In the genomic region with DNA sequence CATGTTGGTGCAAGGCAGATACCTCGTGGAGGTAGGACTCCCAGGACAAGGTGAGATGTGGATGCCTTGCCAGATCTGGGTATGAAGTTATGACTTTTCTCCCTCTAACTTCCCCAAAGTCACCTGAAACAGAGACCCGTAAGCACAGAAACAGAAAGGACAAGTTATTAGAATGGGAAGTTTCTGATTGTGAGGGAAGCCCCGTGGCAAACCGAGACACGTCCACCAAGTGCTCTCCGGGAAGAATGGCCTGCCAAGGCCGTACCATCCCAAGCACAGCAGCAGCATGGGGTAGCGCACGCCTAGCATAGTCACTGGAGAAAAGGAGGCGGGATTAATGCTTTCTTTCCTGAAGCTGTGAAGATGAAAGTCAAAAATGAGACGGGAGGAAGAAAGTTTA, we compare ENCODE assay signal across 17 cellular contexts.
DNase-seq lines count a peak whose midpoint lies in the region; ATAC-seq, FAIRE-seq and TF ChIP-seq lines count a peak whose summit lies in the region.
"Had no signal": no experiment of that assay in that cellular context is flagged by ENCODE, and none has a peak within 500 bp of the region (broad histone marks: within the 10 kb centered on the region; RNA-seq: fewer than 3 reads in every experiment).

No MANE protein-coding gene starts in this region.

- intact Hi-C loops in GM12878 (cut with micrococcal nuclease; ENCODE audit: unreplicated experiment) (no loop called here), tibial artery (cut with DNase I; ENCODE audit: low total_unique reads) (no loop called here)

- RAD21 ChIA-PET in GM12878 (lab: Charles Lee; ENCODE audit: unreplicated experiment) = interaction anchor here (0.9 to 1.3 kb wide), 3 partner anchors 9 to 37 kb away, joined by 3 to 7 read pairs (median 3); no protein-coding TSS in a partner anchor

- WGBS in GM12878 (ENCODE audit: insufficient coverage, insufficient replicate concordance, low lambda C conversion rate, missing lambda C conversion rate) = 52% methylated on average over 11 of the region's 11 CpGs

- H3K4me1 ChIP-seq in GM12878 (ENCODE audit: control insufficient read depth, insufficient read depth, low read length) (peaks cover 34% of the 10 kb centered on the region), tibial artery (peaks cover 0 to 29% (median 5%) of the 10 kb centered on the region in 4 donors)

- 0 out of 2 replicates have a peak overlapping the region, but pooled peaks have one; percentile 16 for H3K9ac ChIP-seq in GM12878 (ENCODE audit: control insufficient read depth, insufficient read depth, low read length)
- H3K9ac ChIP-seq: BLaER1 treated with 17β-estradiol and CSF1 and Interleukin-3, amounts not matched to agents 10 nM and 100 nM had no signal

- peak overlapping the region; percentile 68 for H3K4me2 ChIP-seq in GM12878 (ENCODE audit: control insufficient read depth, insufficient read depth)
- H3K4me2 ChIP-seq: BLaER1 treated with 17β-estradiol and CSF1 and Interleukin-3, amounts not matched to agents 10 nM and 100 nM had no signal

- TF ChIP-seq CTCF in GM12878 (IDR thresholded peaks at IDR 0.05 in 2 of 3, conservative IDR thresholded peaks at IDR 0.05 in 1 of 3; ENCODE audit: control insufficient read depth in 2 of 3, extremely low read depth in 1 of 3, insufficient read depth in 1 of 3, low read depth in 3 of 3, low read length in 3 of 3) (no peak), tibial artery (IDR thresholded peaks at IDR 0.05) (no peak)

- H3K27ac ChIP-seq in GM12878 (ENCODE audit: control insufficient read depth, insufficient read depth) (no peak overlapping the region; the same call in 1 of the 2 replicates), tibial artery (peak overlapping the region; percentile 71 to 74)
- H3K27ac ChIP-seq: BLaER1 treated with 17β-estradiol and CSF1 and Interleukin-3, amounts not matched to agents 10 nM and 100 nM; HL-60 had no signal

- SMC1A ChIA-PET in GM12878 (lab: Charles Lee; ENCODE audit: uncharacterized antibody, unreplicated experiment) = interaction anchor here (0.7 to 7.0 kb wide), 16 partner anchors 10 to 162 kb away, joined by 3 to 33 read pairs (median 3); no protein-coding TSS in a partner anchor

- H3K36me3 ChIP-seq in GM12878 (ENCODE audit: control insufficient read depth in 2 of 2, insufficient read depth in 2 of 2, low read length in 1 of 2) (peaks cover 0 to 2% of the 10 kb centered on the region in 2 experiments; a peak in 1 of 4 replicates), tibial artery (peaks cover 16 to 39% (median 18%) of the 10 kb centered on the region in 3 donors)
- H3K36me3 ChIP-seq: BLaER1 treated with 17β-estradiol and CSF1 and Interleukin-3, amounts not matched to agents 10 nM and 100 nM; pancreas had no signal

- TF ChIP-seq RAD21 in GM12878 (IDR thresholded peaks at IDR 0.05; ENCODE audit: insufficient read depth, low read depth, low read length) = no peak

- no TSS peak for BruUV-seq in GM12878 (replicated peaks; lab: Mats Ljungman, UMichigan)

- FAIRE-seq in GM19239 (lab: Jason Lieb, UNC) = peak; percentile 89
- no peak for FAIRE-seq in GM12878 (lab: Jason Lieb, UNC)
- FAIRE-seq: pancreas, urothelium cell line had no signal

- H3K9me3 ChIP-seq in GM12878 (replicated peaks; ENCODE audit: control insufficient read depth, insufficient read depth, low read length) (no peaks in the 10 kb centered on the region), tibial artery (no peaks in the 10 kb centered on the region)
- H3K9me3 ChIP-seq: BLaER1 treated with 17β-estradiol and CSF1 and Interleukin-3, amounts not matched to agents 10 nM and 100 nM; pancreas had no signal

- H3K79me2 ChIP-seq in GM12878 (ENCODE audit: control insufficient read depth, insufficient read depth, low read length) = no peaks in the 10 kb centered on the region

- no peak for TF ChIP-seq POLR2A in GM12878 (IDR thresholded peaks at IDR 0.05; ENCODE audit: low read depth, low read length)

- in situ Hi-C loops in GM12878 (cut with MboI) = loop anchor here (25.0 kb wide), 1 partner anchor 912 kb away; a partner anchor contains a TSS

- CTCF ChIA-PET in GM12878 (lab: Yijun Ruan, JAX) = interaction anchor here (1.1 to 2.9 kb wide), 3 partner anchors 9 to 14 kb away, joined by 3 to 12 read pairs (median 3); no protein-coding TSS in a partner anchor

- H3K27me3 ChIP-seq in GM12878 (replicated peaks in 1 of 2; ENCODE audit: control insufficient read depth in 2 of 2, insufficient read depth in 2 of 2, low read length in 1 of 2) (no peaks in the 10 kb centered on the region), tibial artery (no peaks in the 10 kb centered on the region)
- H3K27me3 ChIP-seq: BLaER1 treated with 17β-estradiol and CSF1 and Interleukin-3, amounts not matched to agents 10 nM and 100 nM; pancreas had no signal

- POLR2A ChIA-PET in GM12878 (lab: Charles Lee) = interaction anchor here (1.1 to 2.0 kb wide), 2 partner anchors 10 to 11 kb away, joined by 3 to 9 read pairs; no protein-coding TSS in a partner anchor

- H4K20me1 ChIP-seq in GM12878 (ENCODE audit: control insufficient read depth, insufficient read depth) = no peaks in the 10 kb centered on the region
- H4K20me1 ChIP-seq: BLaER1 treated with 17β-estradiol and CSF1 and Interleukin-3, amounts not matched to agents 10 nM and 100 nM had no signal

- H3K4me3 ChIP-seq in GM12878 = peak overlapping the region; percentile 29; the same call in 1 of the 2 replicates
- H3K4me3 ChIP-seq in tibial artery = no peak overlapping the region
- H3K4me3 ChIP-seq: BLaER1 treated with 17β-estradiol and CSF1 and Interleukin-3, amounts not matched to agents 10 nM and 100 nM; pancreas had no signal

- DNase-seq in GM19239 (ENCODE audit: insufficient read length, low spot score) = no peak
- no peak for DNase-seq in GM12878 (ENCODE audit: low read depth, low spot score)
- peak; percentile 38 for DNase-seq in kidney tubule cell (ENCODE audit: low spot score)
- no peak for DNase-seq in tibial artery
- no peak for DNase-seq in DMS153 (lab: John Stamatoyannopoulos, UW)
- no peak for DNase-seq in superior temporal gyrus (ENCODE audit: extremely low spot score)
- no peak for DNase-seq in hepatic stellate cell (ENCODE audit: low spot score)
- no peak for DNase-seq in activated naive CD4-positive, alpha-beta T cell (lab: John Stamatoyannopoulos, UW)
- DNase-seq: activated T-cell treated with anti-CD3 and anti-CD28 coated beads, Interleukin-2, amount 50 U/mL, for 4 hours; DND-41; NCI-H187; NCI-H524 treated with DMSO at 0.1 percent for 48 hours; pancreas; RPMI8226 had no signal

- no peak for TF ChIP-seq EP300 in GM12878 (IDR thresholded peaks at IDR 0.05; ENCODE audit: borderline replicate concordance in 1 of 2, control insufficient read depth in 1 of 2, low read depth in 2 of 2, low read length in 2 of 2)

- H2AFZ ChIP-seq in GM12878 (ENCODE audit: control insufficient read depth, low read depth, low read length) = peak overlapping the region; percentile 70

- ATAC-seq in GM12878 = no peak; the same call in 2 of the 3 replicates
- ATAC-seq: activated T-cell treated with anti-CD3 and anti-CD28 coated beads, Interleukin-2, amount 50 U/mL, for 4 hours had no signal

TF ChIP-seq in GM12878, 131 proteins besides CTCF, POLR2A, EP300 and RAD21 (continues in another document):
- no peak for TF ChIP-seq SMC3 (IDR thresholded peaks at IDR 0.05; ENCODE audit: borderline replicate concordance, low read length)
- TF ChIP-seq NR2C1 (IDR thresholded peaks at IDR 0.05) = no peak
- no peak for TF ChIP-seq MYC (IDR thresholded peaks at IDR 0.05; ENCODE audit: insufficient read depth, insufficient read length, insufficient replicate concordance, low read length, severe bottlenecking)
- TF ChIP-seq, protein P1, sequence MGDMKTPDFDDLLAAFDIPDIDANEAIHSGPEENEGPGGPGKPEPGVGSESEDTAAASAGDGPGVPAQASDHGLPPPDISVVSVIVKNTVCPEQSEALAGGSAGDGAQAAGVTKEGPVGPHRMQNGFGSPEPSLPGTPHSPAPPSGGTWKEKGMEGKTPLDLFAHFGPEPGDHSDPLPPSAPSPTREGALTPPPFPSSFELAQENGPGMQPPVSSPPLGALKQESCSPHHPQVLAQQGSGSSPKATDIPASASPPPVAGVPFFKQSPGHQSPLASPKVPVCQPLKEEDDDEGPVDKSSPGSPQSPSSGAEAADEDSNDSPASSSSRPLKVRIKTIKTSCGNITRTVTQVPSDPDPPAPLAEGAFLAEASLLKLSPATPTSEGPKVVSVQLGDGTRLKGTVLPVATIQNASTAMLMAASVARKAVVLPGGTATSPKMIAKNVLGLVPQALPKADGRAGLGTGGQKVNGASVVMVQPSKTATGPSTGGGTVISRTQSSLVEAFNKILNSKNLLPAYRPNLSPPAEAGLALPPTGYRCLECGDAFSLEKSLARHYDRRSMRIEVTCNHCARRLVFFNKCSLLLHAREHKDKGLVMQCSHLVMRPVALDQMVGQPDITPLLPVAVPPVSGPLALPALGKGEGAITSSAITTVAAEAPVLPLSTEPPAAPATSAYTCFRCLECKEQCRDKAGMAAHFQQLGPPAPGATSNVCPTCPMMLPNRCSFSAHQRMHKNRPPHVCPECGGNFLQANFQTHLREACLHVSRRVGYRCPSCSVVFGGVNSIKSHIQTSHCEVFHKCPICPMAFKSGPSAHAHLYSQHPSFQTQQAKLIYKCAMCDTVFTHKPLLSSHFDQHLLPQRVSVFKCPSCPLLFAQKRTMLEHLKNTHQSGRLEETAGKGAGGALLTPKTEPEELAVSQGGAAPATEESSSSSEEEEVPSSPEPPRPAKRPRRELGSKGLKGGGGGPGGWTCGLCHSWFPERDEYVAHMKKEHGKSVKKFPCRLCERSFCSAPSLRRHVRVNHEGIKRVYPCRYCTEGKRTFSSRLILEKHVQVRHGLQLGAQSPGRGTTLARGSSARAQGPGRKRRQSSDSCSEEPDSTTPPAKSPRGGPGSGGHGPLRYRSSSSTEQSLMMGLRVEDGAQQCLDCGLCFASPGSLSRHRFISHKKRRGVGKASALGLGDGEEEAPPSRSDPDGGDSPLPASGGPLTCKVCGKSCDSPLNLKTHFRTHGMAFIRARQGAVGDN (IDR thresholded peaks at IDR 0.05) = 0 out of 2 replicates have a peak, but pooled peaks have one; percentile 30
- no peak for TF ChIP-seq TAF1 (IDR thresholded peaks at IDR 0.05; ENCODE audit: borderline replicate concordance, low read depth, low read length)
